Comparison of ENCODE assay signal across 1 cellular context in genomic region chr16:84720180-84720579, GRCh38.
TF ChIP-seq lines count a peak whose summit lies in the region.

No MANE protein-coding gene starts in this region.

TF ChIP-seq in SK-N-SH, 30 proteins besides CTCF, POLR2A, EP300 and RAD21 (continued from another document):
- TF ChIP-seq, protein P1, sequence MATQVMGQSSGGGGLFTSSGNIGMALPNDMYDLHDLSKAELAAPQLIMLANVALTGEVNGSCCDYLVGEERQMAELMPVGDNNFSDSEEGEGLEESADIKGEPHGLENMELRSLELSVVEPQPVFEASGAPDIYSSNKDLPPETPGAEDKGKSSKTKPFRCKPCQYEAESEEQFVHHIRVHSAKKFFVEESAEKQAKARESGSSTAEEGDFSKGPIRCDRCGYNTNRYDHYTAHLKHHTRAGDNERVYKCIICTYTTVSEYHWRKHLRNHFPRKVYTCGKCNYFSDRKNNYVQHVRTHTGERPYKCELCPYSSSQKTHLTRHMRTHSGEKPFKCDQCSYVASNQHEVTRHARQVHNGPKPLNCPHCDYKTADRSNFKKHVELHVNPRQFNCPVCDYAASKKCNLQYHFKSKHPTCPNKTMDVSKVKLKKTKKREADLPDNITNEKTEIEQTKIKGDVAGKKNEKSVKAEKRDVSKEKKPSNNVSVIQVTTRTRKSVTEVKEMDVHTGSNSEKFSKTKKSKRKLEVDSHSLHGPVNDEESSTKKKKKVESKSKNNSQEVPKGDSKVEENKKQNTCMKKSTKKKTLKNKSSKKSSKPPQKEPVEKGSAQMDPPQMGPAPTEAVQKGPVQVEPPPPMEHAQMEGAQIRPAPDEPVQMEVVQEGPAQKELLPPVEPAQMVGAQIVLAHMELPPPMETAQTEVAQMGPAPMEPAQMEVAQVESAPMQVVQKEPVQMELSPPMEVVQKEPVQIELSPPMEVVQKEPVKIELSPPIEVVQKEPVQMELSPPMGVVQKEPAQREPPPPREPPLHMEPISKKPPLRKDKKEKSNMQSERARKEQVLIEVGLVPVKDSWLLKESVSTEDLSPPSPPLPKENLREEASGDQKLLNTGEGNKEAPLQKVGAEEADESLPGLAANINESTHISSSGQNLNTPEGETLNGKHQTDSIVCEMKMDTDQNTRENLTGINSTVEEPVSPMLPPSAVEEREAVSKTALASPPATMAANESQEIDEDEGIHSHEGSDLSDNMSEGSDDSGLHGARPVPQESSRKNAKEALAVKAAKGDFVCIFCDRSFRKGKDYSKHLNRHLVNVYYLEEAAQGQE (IDR thresholded peaks at IDR 0.05; ENCODE audit: low read depth, low read length): no peak
- no peak for TF ChIP-seq NRF1 (IDR thresholded peaks at IDR 0.05; ENCODE audit: low read depth, low read length)
- peak; percentile 57 for TF ChIP-seq POLR2AphosphoS5 (IDR thresholded peaks at IDR 0.05; ENCODE audit: low read depth, low read length)
- no peak for TF ChIP-seq MXI1 (IDR thresholded peaks at IDR 0.05; ENCODE audit: low read depth, low read length)
- no peak for TF ChIP-seq FOSL2 (IDR thresholded peaks at IDR 0.05; ENCODE audit: borderline replicate concordance, low read depth)
- TF ChIP-seq GABPA (IDR thresholded peaks at IDR 0.05; ENCODE audit: low read depth): no peak
- TF ChIP-seq USF2 (IDR thresholded peaks at IDR 0.05; ENCODE audit: borderline replicate concordance, low read depth, low read length): no peak
- no peak for TF ChIP-seq TAF1 (IDR thresholded peaks at IDR 0.05; ENCODE audit: borderline replicate concordance, low read depth, low read length)
- TF ChIP-seq TEAD4 (IDR thresholded peaks at IDR 0.05; ENCODE audit: borderline replicate concordance, insufficient read depth): no peak
- peak; percentile 64 for TF ChIP-seq PBX3 (IDR thresholded peaks at IDR 0.05)
- TF ChIP-seq RXRA (IDR thresholded peaks at IDR 0.05; ENCODE audit: borderline replicate concordance, low read depth): no peak
- TF ChIP-seq RFX5 (IDR thresholded peaks at IDR 0.05; ENCODE audit: low read length): no peak
- TF ChIP-seq SMC3 (IDR thresholded peaks at IDR 0.05; ENCODE audit: low read depth, low read length): no peak
